Comparison of ENCODE assay signal across 8 cellular contexts in genomic region chr7:5692845-5693278, GRCh38.
DNase-seq lines count a peak whose midpoint lies in the region; ATAC-seq and TF ChIP-seq lines count a peak whose summit lies in the region.

No MANE protein-coding gene starts in this region.

- H3K4me1 Mint-ChIP-seq in activated B cell treated with CpG ODN at 0.5 μM for 24 hours: peaks cover 100% of the 10 kb centered on the region

- TF ChIP-seq CTCF in activated B cell treated with CpG ODN at 0.5 μM for 24 hours (IDR thresholded peaks at IDR 0.05): no peak

- peaks cover 24% of the 10 kb centered on the region for H3K36me3 Mint-ChIP-seq in activated B cell treated with CpG ODN at 0.5 μM for 24 hours (ENCODE audit: low read depth)

- peak overlapping the region; percentile 87 for H3K4me3 Mint-ChIP-seq in activated B cell treated with CpG ODN at 0.5 μM for 24 hours

- H3K27me3 Mint-ChIP-seq in activated B cell treated with CpG ODN at 0.5 μM for 24 hours: no peaks in the 10 kb centered on the region

- POLR2A ChIA-PET in activated B cell treated with CpG ODN at 0.5 μM for 24 hours (lab: Charles Lee): interaction anchor here (0.7 to 5.2 kb wide), 12 partner anchors 7 to 473 kb away, joined by 3 to 112 read pairs (median 7); partner anchors contain the start of gene RNF216

- CTCF ChIA-PET in activated B cell treated with CpG ODN at 0.5 μM for 24 hours (lab: Charles Lee): interaction anchor here (3.0 to 3.7 kb wide), 4 partner anchors 10 to 198 kb away, joined by 21 to 48 read pairs (median 26); no protein-coding TSS in a partner anchor

- peak overlapping the region; percentile 91 for H3K27ac Mint-ChIP-seq in activated B cell treated with CpG ODN at 0.5 μM for 24 hours

- no peaks in the 10 kb centered on the region for H3K9me3 Mint-ChIP-seq in activated B cell treated with CpG ODN at 0.5 μM for 24 hours

- DNase-seq in DMS153 (lab: John Stamatoyannopoulos, UW) (peak; percentile 60), NCI-H1092 treated with DMSO at 0.1 percent for 48 hours (lab: John Stamatoyannopoulos, UW) (peak; percentile 54), activated B cell treated with CpG ODN at 0.5 μM for 24 hours (no peak), left kidney (ENCODE audit: low read depth, low spot score) (peak; percentile 45), SIG-M5 (lab: John Stamatoyannopoulos, UW) (no peak), NCI-H524 treated with DMSO at 0.1 percent for 48 hours (lab: John Stamatoyannopoulos, UW) (no peak), iPS-NIHi11 (ENCODE audit: low spot score) (no peak)

- ATAC-seq in activated B cell treated with CpG ODN at 0.5 μM for 24 hours (ENCODE audit: low read depth) (no peak), GM18873 (IDR thresholded peaks at IDR 0.05; ENCODE audit: low FRiP score, unreplicated experiment) (no peak)

- intact Hi-C loops in activated B cell treated with CpG ODN at 0.5 μM for 24 hours (cut with micrococcal nuclease): loop anchor here (1.0 to 5.0 kb wide), 4 partner anchors 8 to 271 kb away; partner anchors contain the start of gene TNRC18

Comparison
In these comparisons a context has a peak if more than half of its experiments do, and no peak if none do; other contexts are left out.
1. DNase-seq: peak in DMS153 (single experiment), NCI-H1092 treated with DMSO at 0.1 percent for 48 hours (single experiment) and left kidney (single experiment); none in activated B cell treated with CpG ODN at 0.5 μM for 24 hours (single experiment), SIG-M5 (single experiment), NCI-H524 treated with DMSO at 0.1 percent for 48 hours (single experiment) and iPS-NIHi11 (single experiment).